9 cellular contexts compared by ENCODE assay signal in the genomic region with DNA sequence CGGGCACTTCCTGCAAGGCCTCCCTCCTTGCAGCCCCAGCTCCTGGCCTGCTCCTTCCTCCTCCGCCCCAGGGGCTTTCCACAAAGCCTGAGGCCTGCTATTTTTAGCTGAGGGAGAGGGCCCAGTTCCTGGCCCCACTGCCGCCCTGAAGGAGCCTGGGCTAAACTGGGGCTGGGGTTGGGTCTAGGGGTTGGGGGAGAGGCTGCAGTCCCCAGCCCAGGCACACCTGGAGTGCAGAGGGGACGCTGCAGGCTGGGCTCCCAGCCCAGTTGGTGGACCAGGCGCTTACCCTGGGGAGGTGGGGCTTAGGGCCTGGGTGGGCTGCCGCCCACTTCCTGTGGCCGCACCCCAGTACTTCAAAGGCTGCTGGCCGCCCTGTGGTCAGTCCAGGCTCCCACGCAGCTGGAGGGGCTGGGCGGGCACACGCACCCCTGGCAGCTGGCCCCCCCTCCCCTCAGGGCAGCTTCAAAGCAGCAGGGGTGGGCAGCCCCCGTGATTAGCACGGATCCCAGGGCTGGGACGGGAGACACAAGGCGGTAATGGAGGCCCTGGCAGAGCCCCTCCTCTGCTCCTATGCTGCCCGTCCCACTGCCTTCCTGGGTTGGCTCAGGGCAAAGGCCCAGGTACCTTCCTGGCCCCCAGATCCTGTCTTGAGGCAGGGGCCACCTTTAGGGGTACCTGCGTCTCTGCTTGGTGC. TPM values are rescaled to one million over a fixed set of nuclear protein-coding genes. Genes with fewer than 3 reads are reported as not detected.
DNase-seq lines count a peak whose midpoint lies in the region; ATAC-seq lines count a peak whose summit lies in the region.
"Had no signal": no experiment of that assay in that cellular context is flagged by ENCODE, and none has a peak within 500 bp of the region (broad histone marks: within the 10 kb centered on the region; RNA-seq: fewer than 3 reads in every experiment).

No MANE protein-coding gene starts in this region.

- peaks cover 4% of the 10 kb centered on the region for H3K27me3 Mint-ChIP-seq in activated naive CD8-positive, alpha-beta T cell treated with anti-CD3 and anti-CD28 coated beads, Interleukin-2, amount 10 ng/mL, durations not matched to agents 7 days and 5 days
- H3K27me3 Mint-ChIP-seq in activated naive CD8-positive, alpha-beta T cell treated with anti-CD3 and anti-CD28 coated beads, Interleukin-2, amount 50 U/mL, for 24 hours, result peaks cover 14% of the 10 kb centered on the region
- peaks cover 0 to 13% (median 9%) of the 10 kb centered on the region in 5 donors for H3K27me3 Mint-ChIP-seq in naive thymus-derived CD4-positive, alpha-beta T cell

- no peaks in the 10 kb centered on the region for H3K9me3 Mint-ChIP-seq in activated naive CD8-positive, alpha-beta T cell treated with anti-CD3 and anti-CD28 coated beads, Interleukin-2, amount 10 ng/mL, durations not matched to agents 7 days and 5 days
- H3K9me3 Mint-ChIP-seq in activated naive CD8-positive, alpha-beta T cell treated with anti-CD3 and anti-CD28 coated beads, Interleukin-2, amount 50 U/mL, for 24 hours, result no peaks in the 10 kb centered on the region
- peaks cover 0 to 3% (median 0%) of the 10 kb centered on the region in 11 donors for H3K9me3 Mint-ChIP-seq in naive thymus-derived CD4-positive, alpha-beta T cell

- DNase-seq in activated naive CD8-positive, alpha-beta T cell treated with anti-CD3 and anti-CD28 coated beads, Interleukin-2, amount 10 ng/mL, durations not matched to agents 7 days and 5 days, result no peak
- DNase-seq in activated naive CD8-positive, alpha-beta T cell treated with anti-CD3 and anti-CD28 coated beads, Interleukin-2, amount 50 U/mL, for 24 hours, result no peak
- peak; percentile 58 for DNase-seq in ecto neural progenitor cell (ENCODE audit: low spot score)
- no peak for DNase-seq in naive thymus-derived CD4-positive, alpha-beta T cell
- DNase-seq in aorta, result no peak
- DNase-seq in DMS79 (lab: John Stamatoyannopoulos, UW), result no peak
- DNase-seq in activated CD8-positive, alpha-beta memory T cell treated with anti-CD3 and anti-CD28 coated beads, Interleukin-2, amount 50 U/mL, for 4 hours, result no peak

- no peaks in the 10 kb centered on the region for H3K36me3 Mint-ChIP-seq in activated naive CD8-positive, alpha-beta T cell treated with anti-CD3 and anti-CD28 coated beads, Interleukin-2, amount 10 ng/mL, durations not matched to agents 7 days and 5 days
- H3K36me3 Mint-ChIP-seq in activated naive CD8-positive, alpha-beta T cell treated with anti-CD3 and anti-CD28 coated beads, Interleukin-2, amount 50 U/mL, for 24 hours (ENCODE audit: low read depth), result no peaks in the 10 kb centered on the region
- no peaks in the 10 kb centered on the region for H3K36me3 Mint-ChIP-seq in naive thymus-derived CD4-positive, alpha-beta T cell

- ATAC-seq in activated naive CD8-positive, alpha-beta T cell treated with anti-CD3 and anti-CD28 coated beads, Interleukin-2, amount 10 ng/mL, durations not matched to agents 7 days and 5 days (ENCODE audit: low read depth), result peak; percentile 28
- ATAC-seq in activated naive CD8-positive, alpha-beta T cell treated with anti-CD3 and anti-CD28 coated beads, Interleukin-2, amount 50 U/mL, for 24 hours, result no peak
- peak; percentile 62 for ATAC-seq in naive thymus-derived CD4-positive, alpha-beta T cell
- ATAC-seq in aorta (ENCODE audit: low FRiP score) (peak; percentile 29), HG03280 (IDR thresholded peaks at IDR 0.05; ENCODE audit: unreplicated experiment) (no peak)

- no peak overlapping the region for H3K27ac ChIP-seq in naive thymus-derived CD4-positive, alpha-beta T cell (ENCODE audit: low read depth, low read length)
- H3K27ac ChIP-seq in aorta (ENCODE audit: low read depth in 1 of 2, low read length in 2 of 2), result no peak overlapping the region

- no peak overlapping the region for H3K4me3 Mint-ChIP-seq in activated naive CD8-positive, alpha-beta T cell treated with anti-CD3 and anti-CD28 coated beads, Interleukin-2, amount 10 ng/mL, durations not matched to agents 7 days and 5 days
- no peak overlapping the region for H3K4me3 Mint-ChIP-seq in activated naive CD8-positive, alpha-beta T cell treated with anti-CD3 and anti-CD28 coated beads, Interleukin-2, amount 50 U/mL, for 24 hours
- H3K4me3 Mint-ChIP-seq in naive thymus-derived CD4-positive, alpha-beta T cell, result peak overlapping the region in 1 of 10 donors; percentile 39

- POLR2A ChIA-PET in activated naive CD8-positive, alpha-beta T cell treated with anti-CD3 and anti-CD28 coated beads, Interleukin-2, amount 10 ng/mL, durations not matched to agents 7 days and 5 days (lab: Charles Lee), result no interaction called here
- POLR2A ChIA-PET in naive thymus-derived CD4-positive, alpha-beta T cell (lab: Charles Lee), result no interaction called here

- no peaks in the 10 kb centered on the region for H3K36me3 ChIP-seq in naive thymus-derived CD4-positive, alpha-beta T cell (ENCODE audit: control insufficient read depth in 2 of 3, insufficient read depth in 3 of 3, low read length in 3 of 3)
- H3K36me3 ChIP-seq in aorta (ENCODE audit: control insufficient read depth in 1 of 2, insufficient read depth in 2 of 2, low read length in 1 of 2), result no peaks in the 10 kb centered on the region

- no peak overlapping the region for H3K27ac Mint-ChIP-seq in activated naive CD8-positive, alpha-beta T cell treated with anti-CD3 and anti-CD28 coated beads, Interleukin-2, amount 10 ng/mL, durations not matched to agents 7 days and 5 days
- H3K27ac Mint-ChIP-seq in activated naive CD8-positive, alpha-beta T cell treated with anti-CD3 and anti-CD28 coated beads, Interleukin-2, amount 50 U/mL, for 24 hours, result no peak overlapping the region
- H3K27ac Mint-ChIP-seq in naive thymus-derived CD4-positive, alpha-beta T cell, result peak overlapping the region in 1 of 9 donors; percentile 65

- H3K9me3 ChIP-seq in naive thymus-derived CD4-positive, alpha-beta T cell (ENCODE audit: control insufficient read depth in 2 of 3, low read length in 3 of 3), result no peaks in the 10 kb centered on the region
- H3K9me3 ChIP-seq in aorta (ENCODE audit: control insufficient read depth, low read length), result no peaks in the 10 kb centered on the region

- H3K4me1 ChIP-seq in naive thymus-derived CD4-positive, alpha-beta T cell (ENCODE audit: control insufficient read depth in 2 of 2, insufficient read depth in 2 of 2, low read length in 2 of 2), result peaks cover 14 to 25% of the 10 kb centered on the region in 2 donors
- H3K4me1 ChIP-seq in aorta (ENCODE audit: control insufficient read depth in 1 of 2, insufficient read depth in 2 of 2, low read length in 2 of 2), result no peaks in the 10 kb centered on the region

- H3K4me1 Mint-ChIP-seq in activated naive CD8-positive, alpha-beta T cell treated with anti-CD3 and anti-CD28 coated beads, Interleukin-2, amount 10 ng/mL, durations not matched to agents 7 days and 5 days, result peaks cover 23% of the 10 kb centered on the region
- H3K4me1 Mint-ChIP-seq in activated naive CD8-positive, alpha-beta T cell treated with anti-CD3 and anti-CD28 coated beads, Interleukin-2, amount 50 U/mL, for 24 hours, result peaks cover 36% of the 10 kb centered on the region
- H3K4me1 Mint-ChIP-seq in naive thymus-derived CD4-positive, alpha-beta T cell, result peaks cover 12 to 29% (median 23%) of the 10 kb centered on the region in 7 donors

- 4 to 7% methylated on average over 16 to 17 of the region's 17 CpGs for WGBS in aorta, 2 donors

- intact Hi-C loops in naive thymus-derived CD4-positive, alpha-beta T cell (cut with micrococcal nuclease), result no loop called here
- intact Hi-C loops in aorta (cut with DNase I), result no loop called here

- CTCF ChIA-PET in naive thymus-derived CD4-positive, alpha-beta T cell (lab: Charles Lee), result interaction anchor here (1.4 kb wide), 1 partner anchor 11 kb away, joined by 3 read pairs; the partner anchor contains the start of gene TPD52L2

- H3K4me3 ChIP-seq in naive thymus-derived CD4-positive, alpha-beta T cell (ENCODE audit: low read length), result no peak overlapping the region
- no peak overlapping the region for H3K4me3 ChIP-seq in aorta (ENCODE audit: low read length in 2 of 2)

- H3K27me3 ChIP-seq in naive thymus-derived CD4-positive, alpha-beta T cell (ENCODE audit: control insufficient read depth in 2 of 2, insufficient read depth in 2 of 2, low read length in 2 of 2), result no peaks in the 10 kb centered on the region
- no peaks in the 10 kb centered on the region for H3K27me3 ChIP-seq in aorta (ENCODE audit: control insufficient read depth in 1 of 2, insufficient read depth in 2 of 2, low read length in 1 of 2)

RNA-seq across cellular contexts. Expression of gene ABHD16B, which starts 7.1 kb away (rescaled TPM):
- total RNA-seq in activated naive CD8-positive, alpha-beta T cell treated with anti-CD3 and anti-CD28 coated beads, Interleukin-2, amount 10 ng/mL, durations not matched to agents 7 days and 5 days, result not detected
- total RNA-seq in naive thymus-derived CD4-positive, alpha-beta T cell, result under 1 TPM in 1 of 5 experiments, not detected in 4; 0.24 TPM
- polyA plus RNA-seq in naive thymus-derived CD4-positive, alpha-beta T cell, result 1 to 10 TPM in 1 of 2 donors, under 1 TPM in 1; 0.65 to 1.1 TPM
- not detected for total RNA-seq in aorta
- polyA plus RNA-seq in aorta, result under 1 TPM in 1 of 2 donors, not detected in 1; 0.38 TPM
- polyA plus RNA-seq: AG04450 had no signal

RNA-seq across cellular contexts. Expression of gene TPD52L2, which starts 10.9 kb away (rescaled TPM):
- total RNA-seq in activated naive CD8-positive, alpha-beta T cell treated with anti-CD3 and anti-CD28 coated beads, Interleukin-2, amount 10 ng/mL, durations not matched to agents 7 days and 5 days, result 10 to 100 TPM; 37.9 to 39.5 TPM
- 10 to 100 TPM; 33.7 to 56.8 (median 43.2) TPM for total RNA-seq in naive thymus-derived CD4-positive, alpha-beta T cell
- 10 to 100 TPM; 67.4 to 84.0 TPM for polyA plus RNA-seq in naive thymus-derived CD4-positive, alpha-beta T cell
- 100 to 1,000 TPM in 1 of 2 donors, 10 to 100 TPM in 1; 91.2 to 110 TPM for total RNA-seq in aorta
- 100 to 1,000 TPM in 1 of 2 donors, 10 to 100 TPM in 1; 89.8 to 112 TPM for polyA plus RNA-seq in aorta

RNA-seq across cellular contexts. Expression of gene ZBTB46, which starts 23.2 kb away (rescaled TPM):
- under 1 TPM; 0.11 to 0.25 TPM for total RNA-seq in activated naive CD8-positive, alpha-beta T cell treated with anti-CD3 and anti-CD28 coated beads, Interleukin-2, amount 10 ng/mL, durations not matched to agents 7 days and 5 days
- 1 to 10 TPM in 1 of 5 experiments, under 1 TPM in 3, not detected in 1; 0.05 to 1.7 (median 0.21) TPM for total RNA-seq in naive thymus-derived CD4-positive, alpha-beta T cell
- under 1 TPM; 0.03 to 0.04 TPM for polyA plus RNA-seq in naive thymus-derived CD4-positive, alpha-beta T cell
- 10 to 100 TPM; 17.4 to 22.7 TPM for total RNA-seq in aorta
- 1 to 10 TPM in 1 of 2 donors, under 1 TPM in 1; 0.50 to 2.1 TPM for polyA plus RNA-seq in aorta

RNA-seq across cellular contexts. Expression of gene DNAJC5, which starts 40.7 kb away (rescaled TPM):
- total RNA-seq in activated naive CD8-positive, alpha-beta T cell treated with anti-CD3 and anti-CD28 coated beads, Interleukin-2, amount 10 ng/mL, durations not matched to agents 7 days and 5 days, result 10 to 100 TPM; 48.3 to 49.2 TPM
- total RNA-seq in naive thymus-derived CD4-positive, alpha-beta T cell, result 10 to 100 TPM; 35.5 to 56.8 (median 50.3) TPM
- 1 to 10 TPM; 7.5 to 7.6 TPM for polyA plus RNA-seq in naive thymus-derived CD4-positive, alpha-beta T cell
- 10 to 100 TPM; 34.6 to 38.1 TPM for total RNA-seq in aorta
- polyA plus RNA-seq in aorta, result 10 to 100 TPM; 16.2 to 17.2 TPM

Comparison
In these comparisons a context has a peak if more than half of its experiments do, and no peak if none do; other contexts are left out.
1. ATAC-seq: peak in activated naive CD8-positive, alpha-beta T cell treated with anti-CD3 and anti-CD28 coated beads, Interleukin-2, amount 10 ng/mL, durations not matched to agents 7 days and 5 days (single experiment), naive thymus-derived CD4-positive, alpha-beta T cell (single experiment) and aorta (single experiment); none in activated naive CD8-positive, alpha-beta T cell treated with anti-CD3 and anti-CD28 coated beads, Interleukin-2, amount 50 U/mL, for 24 hours (single experiment) and HG03280 (single experiment).
2. RNA of gene ZBTB46, which starts 23.2 kb away (total RNA-seq): 17.4 to 22.7 TPM in aorta; 0.11 to 0.25 TPM in activated naive CD8-positive, alpha-beta T cell treated with anti-CD3 and anti-CD28 coated beads, Interleukin-2, amount 10 ng/mL, durations not matched to agents 7 days and 5 days and 0.05 to 1.7 TPM in naive thymus-derived CD4-positive, alpha-beta T cell; every median in the first group is over 4 times any median in the second.